8 cellular contexts compared by ENCODE assay signal in the genomic region with DNA sequence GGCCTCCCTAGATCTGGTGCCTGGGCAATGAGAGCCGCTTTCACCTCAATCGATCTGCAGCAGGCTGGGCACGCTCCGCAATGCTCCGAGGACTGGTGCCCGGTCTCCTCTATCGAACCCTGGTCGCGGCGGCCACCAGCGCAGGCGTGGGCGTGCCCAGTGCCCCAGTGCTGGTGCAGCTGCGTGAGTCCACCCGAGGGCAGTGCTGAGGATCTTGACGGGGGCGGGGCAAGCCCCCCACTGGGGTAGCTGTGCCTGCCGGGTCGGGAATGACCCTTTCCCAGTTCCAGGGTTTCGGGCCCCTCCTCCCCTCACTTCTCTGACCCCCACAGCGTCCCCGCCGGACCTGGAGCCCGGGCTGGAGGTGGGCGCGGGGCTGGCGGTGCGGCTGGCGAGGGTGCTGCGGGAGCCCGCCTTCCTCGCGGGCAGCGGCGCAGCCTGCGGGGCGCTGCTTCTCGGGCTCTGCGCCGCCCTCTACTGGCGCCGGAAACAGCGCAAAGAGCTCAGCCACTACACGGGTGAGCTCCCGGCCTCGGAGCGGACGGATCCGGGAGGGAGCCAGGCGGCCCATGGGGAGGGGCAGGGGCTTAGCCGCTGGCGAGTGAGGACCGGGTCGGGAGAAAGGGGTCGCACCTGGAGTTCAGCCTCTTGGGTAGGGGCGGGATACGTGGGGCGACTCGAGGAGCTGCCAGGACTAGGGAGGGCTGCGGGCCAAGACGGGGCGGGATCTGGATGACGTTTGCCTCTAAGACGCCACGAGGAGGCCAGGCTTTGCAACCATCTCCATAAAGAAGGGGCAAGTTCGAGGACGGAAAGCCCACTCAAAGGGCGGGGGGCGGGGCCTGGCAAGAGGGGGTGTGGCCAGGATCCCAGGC. TPM values are rescaled to one million over a fixed set of nuclear protein-coding genes. Genes with fewer than 3 reads are reported as not detected.
DNase-seq lines count a peak whose midpoint lies in the region; ATAC-seq, FAIRE-seq and TF ChIP-seq lines count a peak whose summit lies in the region.

No MANE protein-coding gene starts in this region.

- DNase-seq in GM12892 (ENCODE audit: insufficient read length) (peak; percentile 93), NCI-H1417 treated with DMSO at 0.1 percent for 48 hours (lab: John Stamatoyannopoulos, UW) (peak; percentile 30), UCSD-AML1 (lab: John Stamatoyannopoulos, UW; ENCODE audit: unreplicated experiment) (peak; percentile 87), brain microvascular endothelial cell (peak; percentile 90), NCI-H2107 treated with DMSO at 0.1 percent for 48 hours (lab: John Stamatoyannopoulos, UW; ENCODE audit: unreplicated experiment) (no peak)

- peak; percentile 91 for ATAC-seq in HG02798 (IDR thresholded peaks at IDR 0.05; ENCODE audit: poor library complexity, unreplicated experiment)

- H3K27ac ChIP-seq in brain microvascular endothelial cell, result peak overlapping the region; percentile 88

- in situ Hi-C loops in brain microvascular endothelial cell (cut with HindIII; ENCODE audit: low pct_ligation_motif_present, low sequenced_read_pairs), result no loop called here

- H3K4me2 ChIP-seq in skeletal muscle satellite cell (ENCODE audit: low read length), result peak overlapping the region; percentile 95

- H3K36me3 ChIP-seq in brain microvascular endothelial cell (replicated peaks), result no peaks in the 10 kb centered on the region
- no peaks in the 10 kb centered on the region for H3K36me3 ChIP-seq in skeletal muscle satellite cell (ENCODE audit: insufficient read depth, low read length)

- peak; percentile 97 for FAIRE-seq in GM12892 (lab: Jason Lieb, UNC)

- TF ChIP-seq CTCF in brain microvascular endothelial cell (IDR thresholded peaks at IDR 0.05; ENCODE audit: low read depth, low read length, missing control alignments), result peak; percentile 71

- TF ChIP-seq POLR2A in GM12892 (IDR thresholded peaks at IDR 0.05; ENCODE audit: low read depth, low read length), result no peak; the same call in 1 of the 2 replicates

- H3K9ac ChIP-seq in skeletal muscle satellite cell (ENCODE audit: low read depth, low read length), result peak overlapping the region; percentile 93

- H3K4me1 ChIP-seq in skeletal muscle satellite cell (ENCODE audit: control insufficient read depth, insufficient read depth, low read length), result peaks cover 13% of the 10 kb centered on the region

- H3K27me3 ChIP-seq in brain microvascular endothelial cell (replicated peaks) (peaks cover 8% of the 10 kb centered on the region), skeletal muscle satellite cell (ENCODE audit: control insufficient read depth, insufficient read depth, low read length) (peaks cover 31% of the 10 kb centered on the region)

- H3K9me3 ChIP-seq in iPS-18c (ENCODE audit: control insufficient read depth, insufficient read depth, low read length) (no peaks in the 10 kb centered on the region), skeletal muscle satellite cell (replicated peaks; ENCODE audit: low read length) (no peaks in the 10 kb centered on the region)

- H3K4me3 ChIP-seq in brain microvascular endothelial cell (ENCODE audit: low read depth, low read length), result peak overlapping the region; percentile 66
- peak overlapping the region; percentile 81 for H3K4me3 ChIP-seq in iPS-18c (ENCODE audit: insufficient read depth, low read depth, low read length)
- H3K4me3 ChIP-seq in skeletal muscle satellite cell (ENCODE audit: low read length), result peak overlapping the region; percentile 81

RNA-seq across cellular contexts. Expression of gene ROBO3, which starts 10.9 kb away (rescaled TPM):
- 1.0 TPM for polyA plus RNA-seq in GM12892 (2012; ENCODE audit: missing spikeins)
- total RNA-seq in skeletal muscle satellite cell (2012; rRNA removed), result 8.7 and 10.4 TPM in 2 replicates

RNA-seq across cellular contexts. Expression of gene ROBO4, which starts 21.5 kb away (rescaled TPM):
- polyA plus RNA-seq in GM12892 (2012; ENCODE audit: missing spikeins), result not detected
- total RNA-seq in skeletal muscle satellite cell (2012; rRNA removed), result 5.9 and 9.1 TPM in 2 replicates

RNA-seq across cellular contexts. Expression of gene HEPN1, which starts 42.9 kb away (rescaled TPM):
- polyA plus RNA-seq in GM12892 (2012; ENCODE audit: missing spikeins), result not detected
- total RNA-seq in skeletal muscle satellite cell (2012; rRNA removed), result not detected in 2 replicates

RNA-seq across cellular contexts. Expression of gene HEPACAM, which starts 59.7 kb away (rescaled TPM):
- not detected for polyA plus RNA-seq in GM12892 (2012; ENCODE audit: missing spikeins)
- total RNA-seq in skeletal muscle satellite cell (2012; rRNA removed), result not detected in 2 replicates
